ENCODE assay signal across 8 cellular contexts in genomic region chr18:31685097-31686082, GRCh38. TPM values are rescaled to one million over a fixed set of nuclear protein-coding genes. Genes with fewer than 3 reads are reported as not detected.
A peak's percentile ranks its signal among the peaks of the same experiment; 100 is the strongest.
DNase-seq lines count a peak whose midpoint lies in the region; ATAC-seq and TF ChIP-seq lines count a peak whose summit lies in the region.

No MANE protein-coding gene starts in this region.

- peak; percentile 50 for TF ChIP-seq CTCF in DND-41 (IDR thresholded peaks at IDR 0.05; ENCODE audit: borderline replicate concordance, extremely low read depth, low read length, poor library complexity, severe bottlenecking)
- 0 out of 2 replicates have a peak, but pooled peaks have one; percentile 34 for TF ChIP-seq CTCF in OCI-LY7 (conservative IDR thresholded peaks at IDR 0.05; ENCODE audit: low read length)
- peak; percentile 62 for TF ChIP-seq CTCF in foreskin keratinocyte (conservative IDR thresholded peaks at IDR 0.05)
- TF ChIP-seq CTCF in neural cell (IDR thresholded peaks at IDR 0.05; ENCODE audit: poor library complexity, severe bottlenecking): peak; percentile 76

- H3K4me1 ChIP-seq in DND-41 (ENCODE audit: insufficient read depth, low read length) (peaks cover 68% of the 10 kb centered on the region), HUES6 (ENCODE audit: control insufficient read depth, insufficient read depth, low read length) (peaks cover 42% of the 10 kb centered on the region), OCI-LY7 (ENCODE audit: insufficient read depth, low read length, poor library complexity, severe bottlenecking) (peaks cover 37% of the 10 kb centered on the region), foreskin keratinocyte (peaks cover 15% of the 10 kb centered on the region), thymus (ENCODE audit: control insufficient read depth, insufficient read depth, low read length) (peaks cover 7% of the 10 kb centered on the region)

- CTCF ChIA-PET in OCI-LY7 (lab: Charles Lee; ENCODE audit: unreplicated experiment): no interaction called here

- ATAC-seq in DND-41 (ENCODE audit: insufficient read depth, low read depth): peak; percentile 84
- peak; percentile 67 for ATAC-seq in GM21423 (IDR thresholded peaks at IDR 0.05; ENCODE audit: unreplicated experiment)
- ATAC-seq in foreskin keratinocyte: peak; percentile 81

- H3K79me2 ChIP-seq in DND-41 (ENCODE audit: insufficient read depth, low read length): peaks cover 43% of the 10 kb centered on the region
- H3K79me2 ChIP-seq in OCI-LY7 (ENCODE audit: insufficient read depth, low read depth, low read length): peaks cover 39% of the 10 kb centered on the region
- peaks cover 39% of the 10 kb centered on the region for H3K79me2 ChIP-seq in neural cell (replicated peaks; ENCODE audit: insufficient read depth, low read length)

- POLR2A ChIA-PET in OCI-LY7 (lab: Charles Lee): interaction anchor here (1.2 kb wide), 1 partner anchor 11 kb away, joined by 3 read pairs; no protein-coding TSS in a partner anchor

- TF ChIP-seq EP300 in neural cell (conservative IDR thresholded peaks at IDR 0.05; ENCODE audit: poor library complexity, severe bottlenecking): no peak

- H3K27me3 ChIP-seq in DND-41 (ENCODE audit: insufficient read depth, low read length, poor library complexity) (no peaks in the 10 kb centered on the region), HUES6 (ENCODE audit: control insufficient read depth, insufficient read depth, low read length) (no peaks in the 10 kb centered on the region), foreskin keratinocyte (no peaks in the 10 kb centered on the region), neural cell (ENCODE audit: insufficient read depth, low read depth, low read length) (no peaks in the 10 kb centered on the region), thymus (ENCODE audit: control insufficient read depth, insufficient read depth) (no peaks in the 10 kb centered on the region)

- peak overlapping the region; percentile 69 for H3K9ac ChIP-seq in DND-41 (ENCODE audit: low read depth, low read length)
- peak overlapping the region; percentile 79 for H3K9ac ChIP-seq in HUES6 (ENCODE audit: low read length)
- peak overlapping the region; percentile 80 for H3K9ac ChIP-seq in neural cell (ENCODE audit: low read length)

- H3K36me3 ChIP-seq in DND-41 (ENCODE audit: insufficient read depth, low read length) (no peaks in the 10 kb centered on the region), HUES6 (ENCODE audit: control insufficient read depth, insufficient read depth, low read length) (no peaks in the 10 kb centered on the region), OCI-LY7 (ENCODE audit: insufficient read depth, low read length) (no peaks in the 10 kb centered on the region), neural cell (ENCODE audit: insufficient read depth, low read length) (no peaks in the 10 kb centered on the region), thymus (ENCODE audit: control insufficient read depth, insufficient read depth) (no peaks in the 10 kb centered on the region)

- peak overlapping the region; percentile 94 for H2AFZ ChIP-seq in DND-41 (ENCODE audit: low read depth, low read length)
- H2AFZ ChIP-seq in OCI-LY7 (ENCODE audit: low read length): peak overlapping the region; percentile 91
- H2AFZ ChIP-seq in neural cell (ENCODE audit: low read depth, low read length): peak overlapping the region; percentile 73

- peaks cover 2% of the 10 kb centered on the region for H3F3A ChIP-seq in neural cell (ENCODE audit: insufficient read depth, low read length, poor library complexity, severe bottlenecking)

- H3K27ac ChIP-seq in DND-41 (ENCODE audit: low read length) (peak overlapping the region; percentile 68), HUES6 (ENCODE audit: low read depth, low read length) (peak overlapping the region; percentile 52; the same call in 1 of the 2 replicates), OCI-LY7 (ENCODE audit: low read depth, low read length, poor library complexity, severe bottlenecking) (peak overlapping the region; percentile 86), foreskin keratinocyte (no peak overlapping the region), neural cell (ENCODE audit: low read length) (peak overlapping the region; percentile 90), thymus (ENCODE audit: low read depth) (peak overlapping the region; percentile 69)

- H3K9me3 ChIP-seq in DND-41 (ENCODE audit: insufficient read depth, low read length, severe bottlenecking) (no peaks in the 10 kb centered on the region), HUES6 (ENCODE audit: control insufficient read depth, insufficient read depth, low read depth, low read length) (no peaks in the 10 kb centered on the region), OCI-LY7 (ENCODE audit: low read length) (no peaks in the 10 kb centered on the region), neural cell (ENCODE audit: low read length) (no peaks in the 10 kb centered on the region), thymus (ENCODE audit: control insufficient read depth) (no peaks in the 10 kb centered on the region)

- intact Hi-C loops in OCI-LY7 (cut with micrococcal nuclease; ENCODE audit: unreplicated experiment): loop anchor here (2.0 to 5.0 kb wide), 2 partner anchors 109 to 407 kb away; partner anchors contain the start of gene RNF138

- peak; percentile 88 for DNase-seq in DND-41
- peak; percentile 82 for DNase-seq in OCI-LY7 (ENCODE audit: low spot score)
- peak; percentile 75 for DNase-seq in activated effector memory CD4-positive, alpha-beta T cell treated with anti-CD3 and anti-CD28 coated beads, Interleukin-2, amount 50 U/mL, for 16 hours
- peak; percentile 42 to 56 for DNase-seq in foreskin keratinocyte

- H3K4me3 ChIP-seq in DND-41 (ENCODE audit: low read depth in 1 of 2, low read length in 2 of 2): peak overlapping the region; percentile 44 to 64
- H3K4me3 ChIP-seq in HUES6 (ENCODE audit: low read depth, low read length): peak overlapping the region; percentile 80
- peak overlapping the region; percentile 75 for H3K4me3 ChIP-seq in OCI-LY7 (ENCODE audit: low read depth, low read length, poor library complexity, severe bottlenecking)
- peak overlapping the region; percentile 69 for H3K4me3 ChIP-seq in neural cell (ENCODE audit: low read length)
- peak overlapping the region; percentile 79 for H3K4me3 ChIP-seq in thymus (ENCODE audit: low read length)

- H4K20me1 ChIP-seq in DND-41 (ENCODE audit: insufficient read depth, low read length): peaks cover 6% of the 10 kb centered on the region; the same call in 1 of the 2 replicates
- no peaks in the 10 kb centered on the region for H4K20me1 ChIP-seq in OCI-LY7 (ENCODE audit: insufficient read depth, low read length)
- no peaks in the 10 kb centered on the region for H4K20me1 ChIP-seq in neural cell (ENCODE audit: insufficient read depth)

- BruUV-seq in OCI-LY7 (replicated peaks; lab: Mats Ljungman, UMichigan): no TSS peak

- WGBS in thymus: under 1% methylated on average over 115 of the region's 115 CpGs

- H3K9me2 ChIP-seq in OCI-LY7 (ENCODE audit: insufficient read depth, low read length) (no peaks in the 10 kb centered on the region), neural cell (ENCODE audit: insufficient read depth, low read length) (no peaks in the 10 kb centered on the region)

- no peak for TF ChIP-seq RAD21 in neural cell (conservative IDR thresholded peaks at IDR 0.05)

- H3K4me2 ChIP-seq in DND-41 (ENCODE audit: insufficient read depth, low read length) (peak overlapping the region; percentile 98), OCI-LY7 (ENCODE audit: low read length) (peak overlapping the region; percentile 87), neural cell (ENCODE audit: low read length) (peak overlapping the region; percentile 79)

TF ChIP-seq in neural cell, 6 proteins besides CTCF, POLR2A, EP300 and RAD21:
- TF ChIP-seq EZH2 (IDR thresholded peaks at IDR 0.05; ENCODE audit: borderline replicate concordance, insufficient read depth, low read length, poor library complexity, severe bottlenecking) (no peak), MXI1 (conservative IDR thresholded peaks at IDR 0.05; ENCODE audit: poor library complexity, severe bottlenecking) (peak; percentile 32), POLR2AphosphoS5 (IDR thresholded peaks at IDR 0.05) (peak; percentile 49), SMC3 (conservative IDR thresholded peaks at IDR 0.05; ENCODE audit: poor library complexity) (peak; percentile 54), TAF1 (IDR thresholded peaks at IDR 0.05; ENCODE audit: low read depth) (peak; percentile 16), REST (IDR thresholded peaks at IDR 0.05; ENCODE audit: borderline replicate concordance) (peak; percentile 31)
TF ChIP-seq in neural cell: peak in this region for 5.

RNA-seq across cellular contexts. Expression of gene B4GALT6, which starts 1.0 kb away (rescaled TPM):
- 5.5 and 7.2 TPM in 2 replicates for total RNA-seq in OCI-LY7 (2014; rRNA removed; shearing (Covaris generic))
- total RNA-seq in OCI-LY7 (2022): 16.4 and 22.8 TPM in 2 replicates
- 7.8 and 8.3 TPM in 2 replicates for total RNA-seq in foreskin keratinocyte
- polyA plus RNA-seq in foreskin keratinocyte: 1.8 and 2.3 TPM in 2 replicates
- polyA plus RNA-seq in neural cell: 17.8 and 19.4 TPM in 2 replicates
- polyA minus RNA-seq in neural cell: 13.1 and 15.0 TPM in 2 replicates
- polyA plus RNA-seq in thymus: 6.6 TPM
